Comparison of ENCODE assay signal across 8 cellular contexts in genomic region chr10:51073461-51074237, GRCh38. TPM values are rescaled to one million over a fixed set of nuclear protein-coding genes. Genes with fewer than 3 reads are reported as not detected.
DNase-seq lines count a peak whose midpoint lies in the region; ATAC-seq, FAIRE-seq and TF ChIP-seq lines count a peak whose summit lies in the region.

No MANE protein-coding gene starts in this region.

- H3K9ac ChIP-seq in K562 (ENCODE audit: insufficient read depth in 1 of 2, low read depth in 2 of 2, low read length in 2 of 2) (no peak overlapping the region), iPS-18a (ENCODE audit: low read length) (peak overlapping the region; percentile 78)

- in situ Hi-C loops in K562 (cut with MboI) (no loop called here), gastrocnemius medialis (cut with MboI; ENCODE audit: low sequenced_read_pairs in 4 of 4) (loop anchor here in 3 of 4 donors (10.0 to 25.0 kb wide), 3 partner anchors 339 to 889 kb away; no protein-coding TSS in a partner anchor)

- ATAC-seq in K562, result peak; percentile 54
- ATAC-seq in gastrocnemius medialis, result peak; percentile 55 to 59
- ATAC-seq in HG03378 (IDR thresholded peaks at IDR 0.05; ENCODE audit: unreplicated experiment), result no peak

- intact Hi-C loops in K562 (cut with micrococcal nuclease) (no loop called here), gastrocnemius medialis (cut with DNase I; ENCODE audit: low total_unique reads) (no loop called here), OCI-LY7 (cut with micrococcal nuclease; ENCODE audit: unreplicated experiment) (no loop called here)

- H3K9me3 ChIP-seq in AG04450 (ENCODE audit: control insufficient read depth, insufficient read depth, low read length) (no peaks in the 10 kb centered on the region), K562 (replicated peaks; ENCODE audit: control insufficient read depth, insufficient read depth, low read depth, low read length) (no peaks in the 10 kb centered on the region), iPS-18a (ENCODE audit: control insufficient read depth, low read depth, low read length) (no peaks in the 10 kb centered on the region), gastrocnemius medialis (no peaks in the 10 kb centered on the region), OCI-LY7 (ENCODE audit: low read length) (no peaks in the 10 kb centered on the region)

- H3K9me2 ChIP-seq in OCI-LY7 (ENCODE audit: insufficient read depth, low read length), result no peaks in the 10 kb centered on the region

- DNase-seq in AG04450 (ENCODE audit: low read depth, low spot score) (no peak), HCEC 1CT (peak; percentile 27), K562 (ENCODE audit: extremely low read depth in 1 of 4, low spot score in 3 of 4) (peak in 1 of 4 experiments; percentile 8), gastrocnemius medialis (peak; percentile 3 to 19), GM19240 (ENCODE audit: insufficient read length, low spot score) (no peak), OCI-LY7 (ENCODE audit: low spot score) (no peak)

- no peaks in the 10 kb centered on the region for H4K20me1 ChIP-seq in K562 (replicated peaks; ENCODE audit: control insufficient read depth, insufficient read depth, low read length)
- no peaks in the 10 kb centered on the region for H4K20me1 ChIP-seq in OCI-LY7 (ENCODE audit: insufficient read depth, low read length)

- H3K4me3 ChIP-seq in AG04450 (ENCODE audit: low read depth, low read length), result peak overlapping the region; percentile 88
- no peak overlapping the region for H3K4me3 ChIP-seq in K562
- peak overlapping the region; percentile 91 for H3K4me3 ChIP-seq in iPS-18a (ENCODE audit: low read length)
- H3K4me3 ChIP-seq in gastrocnemius medialis, result peak overlapping the region; percentile 67 to 89 (median 79)
- H3K4me3 ChIP-seq in OCI-LY7 (ENCODE audit: low read depth, low read length, poor library complexity, severe bottlenecking), result no peak overlapping the region

- H3K9me1 ChIP-seq in K562 (ENCODE audit: control insufficient read depth, insufficient read depth, low read length), result no peaks in the 10 kb centered on the region

- no peak for FAIRE-seq in K562 (lab: Jason Lieb, UNC)

- H2AFZ ChIP-seq in K562 (ENCODE audit: low read depth, low read length), result no peak overlapping the region
- H2AFZ ChIP-seq in OCI-LY7 (ENCODE audit: low read length), result no peak overlapping the region

- TF ChIP-seq CTCF in AG04450 (IDR thresholded peaks at IDR 0.05; ENCODE audit: low read depth, low read length) (no peak), K562 (IDR thresholded peaks at IDR 0.05 in 2 of 3, conservative IDR thresholded peaks at IDR 0.05 in 1 of 3; ENCODE audit: insufficient read depth in 2 of 3, low read depth in 1 of 3, low read length in 3 of 3) (no peak), gastrocnemius medialis (IDR thresholded peaks at IDR 0.05 in 4 of 5, conservative IDR thresholded peaks at IDR 0.05 in 1 of 5) (no peak), OCI-LY7 (conservative IDR thresholded peaks at IDR 0.05; ENCODE audit: low read length) (no peak)

- TF ChIP-seq RAD21 in K562 (CRISPR knock-in tag; conservative IDR thresholded peaks at IDR 0.05 in 1 of 2, IDR thresholded peaks at IDR 0.05 in 1 of 2), result no peak

- H3K4me1 ChIP-seq in K562 (replicated peaks in 1 of 2; ENCODE audit: control insufficient read depth in 2 of 2, insufficient read depth in 2 of 2, low read length in 2 of 2) (0 out of 5 replicates have a peak, but pooled peaks cover 0 to 3% of the 10 kb centered on the region in 2 experiments), iPS-18a (ENCODE audit: control insufficient read depth, low read depth, low read length) (peaks cover 29% of the 10 kb centered on the region), gastrocnemius medialis (peaks cover 8 to 10% of the 10 kb centered on the region in 2 donors), OCI-LY7 (ENCODE audit: insufficient read depth, low read length, poor library complexity, severe bottlenecking) (no peaks in the 10 kb centered on the region)

- no peak overlapping the region for H3K4me2 ChIP-seq in K562 (ENCODE audit: insufficient read depth, low read length)
- H3K4me2 ChIP-seq in OCI-LY7 (ENCODE audit: low read length), result no peak overlapping the region

- TF ChIP-seq EP300 in K562 (IDR thresholded peaks at IDR 0.05; ENCODE audit: low read length), result no peak

- peak overlapping the region; percentile 68 for H3K27ac ChIP-seq in AG04450 (ENCODE audit: low read depth, low read length)
- H3K27ac ChIP-seq in K562 (ENCODE audit: extremely low read depth, low read depth, low read length), result no peak overlapping the region
- H3K27ac ChIP-seq in iPS-18a (ENCODE audit: low read length), result no peak overlapping the region
- H3K27ac ChIP-seq in gastrocnemius medialis, result peak overlapping the region; percentile 45 to 81 (median 70)
- H3K27ac ChIP-seq in OCI-LY7 (ENCODE audit: low read depth, low read length, poor library complexity, severe bottlenecking), result no peak overlapping the region

- H3K36me3 ChIP-seq in K562 (ENCODE audit: control insufficient read depth, insufficient read depth, low read length) (no peaks in the 10 kb centered on the region), iPS-18a (ENCODE audit: control insufficient read depth, low read depth, low read length) (no peaks in the 10 kb centered on the region), gastrocnemius medialis (no peaks in the 10 kb centered on the region), OCI-LY7 (ENCODE audit: insufficient read depth, low read length) (no peaks in the 10 kb centered on the region)

- TF ChIP-seq POLR2A in K562 (conservative IDR thresholded peaks at IDR 0.05), result no peak
- TF ChIP-seq POLR2A in gastrocnemius medialis (IDR thresholded peaks at IDR 0.05), result no peak

- H3K79me2 ChIP-seq in K562 (ENCODE audit: control insufficient read depth, insufficient read depth, low read length) (no peaks in the 10 kb centered on the region), OCI-LY7 (ENCODE audit: insufficient read depth, low read depth, low read length) (no peaks in the 10 kb centered on the region)

- WGBS in K562 (ENCODE audit: insufficient coverage, low coverage, missing lambda C conversion rate), result 2% methylated on average over 31 of the region's 50 CpGs

- H3K27me3 ChIP-seq in AG04450 (ENCODE audit: control insufficient read depth, insufficient read depth, low read length) (no peaks in the 10 kb centered on the region), K562 (ENCODE audit: control insufficient read depth in 2 of 2, insufficient read depth in 2 of 2, low read length in 2 of 2) (peaks cover 0 to 10% of the 10 kb centered on the region in 2 experiments; a peak in 2 of 5 replicates), iPS-18a (ENCODE audit: control insufficient read depth, insufficient read depth, low read length) (peaks cover 22% of the 10 kb centered on the region), gastrocnemius medialis (no peaks in the 10 kb centered on the region)

- CTCF ChIA-PET in AG04450 (lab: Charles Lee), result interaction anchor here (1.0 to 2.9 kb wide), 5 partner anchors 10 to 349 kb away, joined by 3 to 16 read pairs (median 7); no protein-coding TSS in a partner anchor
- CTCF ChIA-PET in K562 (lab: Yijun Ruan, JAX; ENCODE audit: low intra/inter-chr PET ratio), result no interaction called here
- CTCF ChIA-PET in OCI-LY7 (lab: Charles Lee; ENCODE audit: unreplicated experiment), result interaction anchor here (1.1 kb wide), 1 partner anchor 14 kb away, joined by 3 read pairs; no protein-coding TSS in a partner anchor

- POLR2A ChIA-PET in AG04450 (lab: Yijun Ruan, JAX), result interaction anchor here (0.8 to 1.9 kb wide), 4 partner anchors 10 to 316 kb away, joined by 3 to 8 read pairs (median 4); no protein-coding TSS in a partner anchor
- POLR2A ChIA-PET in K562 (lab: Yijun Ruan, JAX), result no interaction called here
- POLR2A ChIA-PET in OCI-LY7 (lab: Charles Lee), result no interaction called here

- no TSS peak for BruUV-seq in K562 (replicated peaks; lab: Mats Ljungman, UMichigan)
- BruUV-seq in OCI-LY7 (replicated peaks; lab: Mats Ljungman, UMichigan), result no TSS peak

TF ChIP-seq in K562, 482 proteins besides CTCF, POLR2A, EP300 and RAD21 (continues in another document):
- TF ChIP-seq ZNF3 (CRISPR knock-in tag; IDR thresholded peaks at IDR 0.05) (no peak), MXD1 (CRISPR knock-in tag; IDR thresholded peaks at IDR 0.05; ENCODE audit: borderline replicate concordance, poor library complexity, severe bottlenecking) (no peak), HDAC8 (tag; IDR thresholded peaks at IDR 0.05) (no peak), NCOA1 (IDR thresholded peaks at IDR 0.05; ENCODE audit: low read depth) (no peak), YY1 (IDR thresholded peaks at IDR 0.05; ENCODE audit: borderline replicate concordance in 1 of 3, control insufficient read depth in 1 of 3, extremely low read depth in 1 of 3, insufficient read depth in 3 of 3, insufficient read length in 1 of 3, insufficient replicate concordance in 2 of 3, low read depth in 1 of 3, low read length in 2 of 3) (no peak), IFI16 (CRISPR knock-in tag; IDR thresholded peaks at IDR 0.05) (no peak), CBFA2T3 (IDR thresholded peaks at IDR 0.05) (no peak)

RNA-seq across cellular contexts. Expression of gene PRKG1, which starts 0.6 kb away (rescaled TPM):
- polyA plus RNA-seq in AG04450 (2011; rRNA removed) (16.0 and 19.0 TPM in 2 replicates), K562 (2011; rRNA removed) (not detected in 2 replicates), K562 (2014; fragmentation: Illumina TruSeq; extraction: Trizol) (not detected in 2 replicates), K562 (2014; fragmentation: Nextera tagmentation; extraction: Ambion mirVana) (not detected), K562 (2014; rRNA removed) (not detected in 2 replicates)
- polyA minus RNA-seq in AG04450 (2011; rRNA and poly(A)+ RNA removed), result 51.0 and 65.5 TPM in 2 replicates
- not detected in 2 replicates for total RNA-seq in K562 (2011; cell fraction: chromatin; rRNA removed; ENCODE audit: low replicate concordance)
- total RNA-seq in K562 (2011; cell fraction: nucleolus; rRNA removed), result not detected in 2 replicates
- not detected in 2 replicates for total RNA-seq in K562 (2011; cell fraction: nucleoplasm; rRNA removed)
- total RNA-seq in K562 (2014; rRNA removed) (not detected in 2 replicates), K562 (2014; rRNA removed; fragmentation: Illumina TruSeq; extraction: Trizol) (not detected in 2 replicates), K562 (2015; rRNA removed; fragmentation: Illumina TruSeq; extraction: Trizol) (not detected in 2 replicates), K562 (2021) (0.07 and 0.22 TPM in 2 replicates), gastrocnemius medialis (10 to 100 TPM; 10.4 to 39.4 (median 25.1) TPM), OCI-LY7 (2022) (not detected in 2 replicates)
- not detected in 2 replicates for polyA plus RNA-seq in K562 (2011; cell fraction: cytosol; rRNA removed)
- polyA plus RNA-seq in K562 (2011; cell fraction: nucleus; rRNA removed), result not detected in 2 replicates
- polyA plus RNA-seq in K562 (2012), result not detected in 2 replicates
- polyA minus RNA-seq in K562 (2011; rRNA and poly(A)+ RNA removed), result not detected in 2 replicates
- polyA minus RNA-seq in K562 (2011; cell fraction: cytosol; rRNA and poly(A)+ RNA removed), result not detected in 2 replicates
- not detected in 2 replicates for polyA minus RNA-seq in K562 (2011; cell fraction: nucleus; rRNA and poly(A)+ RNA removed)
- total RNA-seq in OCI-LY7 (2014; rRNA removed; shearing (Covaris generic)), result not detected in 2 replicates

Comparison
In these comparisons a context has a peak if more than half of its experiments do, and no peak if none do; other contexts are left out.
1. DNase-seq: peak in HCEC 1CT (single experiment) and gastrocnemius medialis (2 of 2); none in AG04450 (single experiment), GM19240 (single experiment) and OCI-LY7 (single experiment).
2. H3K27ac ChIP-seq: peak in AG04450 (single experiment) and gastrocnemius medialis (4 of 4); none in K562 (single experiment), iPS-18a (single experiment) and OCI-LY7 (single experiment).
3. H3K4me3 ChIP-seq: peak in AG04450 (single experiment), iPS-18a (single experiment) and gastrocnemius medialis (4 of 4); none in K562 (single experiment) and OCI-LY7 (single experiment).
4. RNA of gene PRKG1, which starts 0.6 kb away (total RNA-seq): 10.4 to 39.4 TPM in gastrocnemius medialis; 0.07 to 0.22 TPM in K562 and not detected in OCI-LY7; every median in the first group is over 4 times any median in the second.